22 cellular contexts compared by ENCODE assay signal in the genomic region with DNA sequence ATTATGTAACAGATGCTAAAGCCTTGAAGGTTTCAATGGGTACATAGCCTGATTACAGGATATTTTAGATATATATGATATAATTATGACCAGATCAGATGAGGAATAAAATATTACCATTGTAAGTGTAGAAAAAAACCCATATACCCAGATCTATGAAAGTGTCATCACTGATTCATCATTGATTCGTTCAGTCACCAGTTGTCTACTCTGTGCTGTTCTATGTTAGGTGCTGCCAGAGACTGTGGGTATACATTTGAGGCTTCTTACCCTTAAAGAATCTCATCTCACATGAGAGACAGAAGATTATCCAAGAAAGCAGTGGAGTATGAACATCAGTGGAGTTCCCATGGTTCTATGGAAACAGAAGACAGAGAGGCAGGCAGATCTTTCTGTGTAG.
A peak's percentile ranks its signal among the peaks of the same experiment; 100 is the strongest.
DNase-seq lines count a peak whose midpoint lies in the region; ATAC-seq and TF ChIP-seq lines count a peak whose summit lies in the region.
"Had no signal": no experiment of that assay in that cellular context is flagged by ENCODE, and none has a peak within 500 bp of the region (broad histone marks: within the 10 kb centered on the region; RNA-seq: fewer than 3 reads in every experiment).

No MANE protein-coding gene starts in this region.

- peaks cover 0 to 100% (median 81%) of the 10 kb centered on the region in 4 donors for H3K4me1 ChIP-seq in sigmoid colon
- H3K4me1 ChIP-seq in body of pancreas = peaks cover 8% of the 10 kb centered on the region

- no peak for ATAC-seq in activated CD8-positive, alpha-beta memory T cell treated with anti-CD3 and anti-CD28 coated beads, Interleukin-2, amount 10 ng/mL, durations not matched to agents 7 days and 5 days
- no peak for ATAC-seq in T-cell (replicated peaks in 1 of 4)
- no peak for ATAC-seq in body of pancreas
- ATAC-seq: A549, HepG2, left lung had no signal

- no peak for TF ChIP-seq EP300 in sigmoid colon (IDR thresholded peaks at IDR 0.05)

- H3K27me3 ChIP-seq in dorsolateral prefrontal cortex (no peaks in the 10 kb centered on the region), sigmoid colon (no peaks in the 10 kb centered on the region), body of pancreas (no peaks in the 10 kb centered on the region)
- H3K27me3 ChIP-seq: BLaER1 treated with 17β-estradiol and CSF1 and Interleukin-3, amounts not matched to agents 10 nM and 100 nM; left lung; right atrium auricular region had no signal

- H3K36me3 Mint-ChIP-seq in activated CD8-positive, alpha-beta memory T cell treated with anti-CD3 and anti-CD28 coated beads, Interleukin-2, amount 10 ng/mL, durations not matched to agents 7 days and 5 days = peaks cover 63% of the 10 kb centered on the region
- H3K36me3 Mint-ChIP-seq in T-cell = peaks cover 64% of the 10 kb centered on the region

- CTCF ChIA-PET in activated CD8-positive, alpha-beta memory T cell treated with anti-CD3 and anti-CD28 coated beads, Interleukin-2, amount 10 ng/mL, durations not matched to agents 7 days and 5 days (lab: Charles Lee) = no interaction called here
- CTCF ChIA-PET in T-cell (lab: Charles Lee) = no interaction called here

- TF ChIP-seq CTCF in dorsolateral prefrontal cortex (IDR thresholded peaks at IDR 0.05 in 54 of 56, conservative IDR thresholded peaks at IDR 0.05 in 2 of 56; ENCODE audit: low read depth in 1 of 56, partially characterized antibody in 56 of 56) = no peak
- TF ChIP-seq CTCF in sigmoid colon (IDR thresholded peaks at IDR 0.05) = no peak
- TF ChIP-seq CTCF in body of pancreas (IDR thresholded peaks at IDR 0.05) = no peak

- no peaks in the 10 kb centered on the region for H3K36me3 ChIP-seq in sigmoid colon
- H3K36me3 ChIP-seq in body of pancreas (replicated peaks in 1 of 2; ENCODE audit: insufficient read depth in 1 of 2, low read depth in 2 of 2) = no peaks in the 10 kb centered on the region
- H3K36me3 ChIP-seq: left lung, right atrium auricular region, thoracic aorta, WERI-Rb-1 had no signal

- no peak overlapping the region for H3K4me3 Mint-ChIP-seq in activated CD8-positive, alpha-beta memory T cell treated with anti-CD3 and anti-CD28 coated beads, Interleukin-2, amount 10 ng/mL, durations not matched to agents 7 days and 5 days
- peak overlapping the region in 1 of 3 donors; percentile 5 for H3K4me3 Mint-ChIP-seq in T-cell

- no peaks in the 10 kb centered on the region for H3K27me3 Mint-ChIP-seq in activated CD8-positive, alpha-beta memory T cell treated with anti-CD3 and anti-CD28 coated beads, Interleukin-2, amount 10 ng/mL, durations not matched to agents 7 days and 5 days
- H3K27me3 Mint-ChIP-seq in T-cell = no peaks in the 10 kb centered on the region

- intact Hi-C loops in dorsolateral prefrontal cortex (cut with DNase I) = no loop called here
- intact Hi-C loops in sigmoid colon (cut with DNase I) = no loop called here
- intact Hi-C loops in body of pancreas (cut with DNase I) = no loop called here

- no peak overlapping the region for H3K4me3 ChIP-seq in dorsolateral prefrontal cortex
- no peak overlapping the region for H3K4me3 ChIP-seq in sigmoid colon
- no peak overlapping the region for H3K4me3 ChIP-seq in body of pancreas
- H3K4me3 ChIP-seq: A549; BLaER1 treated with 17β-estradiol and CSF1 and Interleukin-3, amounts not matched to agents 10 nM and 100 nM; left lung; right atrium auricular region; thoracic aorta had no signal

- H3K4me1 Mint-ChIP-seq in activated CD8-positive, alpha-beta memory T cell treated with anti-CD3 and anti-CD28 coated beads, Interleukin-2, amount 10 ng/mL, durations not matched to agents 7 days and 5 days = peaks cover 63% of the 10 kb centered on the region
- peaks cover 76 to 83% (median 79%) of the 10 kb centered on the region in 3 donors for H3K4me1 Mint-ChIP-seq in T-cell

- TF ChIP-seq POLR2A in sigmoid colon (IDR thresholded peaks at IDR 0.05) = no peak
- TF ChIP-seq POLR2A in body of pancreas (IDR thresholded peaks at IDR 0.05) = no peak

- DNase-seq in activated CD8-positive, alpha-beta memory T cell treated with anti-CD3 and anti-CD28 coated beads, Interleukin-2, amount 10 ng/mL, durations not matched to agents 7 days and 5 days = no peak
- DNase-seq in activated CD8-positive, alpha-beta memory T cell treated with anti-CD3 and anti-CD28 coated beads for 24 hours = no peak
- DNase-seq in T-cell (no peak), dorsolateral prefrontal cortex (no peak), sigmoid colon (no peak), body of pancreas (no peak)
- DNase-seq in stimulated activated naive CD4-positive, alpha-beta T cell treated with Interleukin-2 at 50 U/mL for 16 hours (lab: John Stamatoyannopoulos, UW) = no peak
- no peak for DNase-seq in stimulated activated CD4-positive, alpha-beta T cell treated with anti-CD3 and anti-CD28 coated beads, Interleukin-4, amount 100 ng/mL, for 4 hours
- DNase-seq: DMS153; head of caudate nucleus; left lung; midbrain; NCI-H1105 treated with DMSO at 0.1 percent for 48 hours; NCI-H510A treated with DMSO at 0.1 percent for 48 hours; nucleus accumbens; stimulated activated CD8-positive, alpha-beta memory T cell treated with anti-CD3 and anti-CD28 coated beads, Interleukin-4, amount 100 ng/mL, for 48 hours; WERI-Rb-1 had no signal

- H3K9me3 ChIP-seq in sigmoid colon (no peaks in the 10 kb centered on the region), body of pancreas (no peaks in the 10 kb centered on the region)
- H3K9me3 ChIP-seq: A549, left lung, right atrium auricular region, thoracic aorta had no signal

- H3K27ac ChIP-seq in dorsolateral prefrontal cortex (peak overlapping the region in 42 of 59 donors; percentile 4 to 90 (median 82)), sigmoid colon (peak overlapping the region in 3 of 4 donors; percentile 19 to 45 (median 38)), body of pancreas (no peak overlapping the region)
- H3K27ac ChIP-seq: A549; BLaER1 treated with 17β-estradiol and CSF1 and Interleukin-3, amounts not matched to agents 10 nM and 100 nM; left lung; right atrium auricular region; WERI-Rb-1 had no signal

- no peaks in the 10 kb centered on the region for H3K9me3 Mint-ChIP-seq in activated CD8-positive, alpha-beta memory T cell treated with anti-CD3 and anti-CD28 coated beads, Interleukin-2, amount 10 ng/mL, durations not matched to agents 7 days and 5 days (ENCODE audit: low read depth)
- H3K9me3 Mint-ChIP-seq in T-cell = no peaks in the 10 kb centered on the region

- POLR2A ChIA-PET in T-cell (lab: Charles Lee) = no interaction called here

- H3K27ac Mint-ChIP-seq in activated CD8-positive, alpha-beta memory T cell treated with anti-CD3 and anti-CD28 coated beads, Interleukin-2, amount 10 ng/mL, durations not matched to agents 7 days and 5 days = peak overlapping the region; percentile 11
- H3K27ac Mint-ChIP-seq in T-cell = peak overlapping the region; percentile 62

- 93 to 94% methylated on average over 1 of the region's 1 CpG for WGBS in sigmoid colon, 2 donors
- WGBS in body of pancreas, 2 donors = 88 to 100% methylated on average over 1 of the region's 1 CpG

Comparison
In these comparisons a context has a peak if more than half of its experiments do, and no peak if none do; other contexts are left out.
1. H3K27ac ChIP-seq: peak in dorsolateral prefrontal cortex (42 of 59) and sigmoid colon (3 of 4); none in body of pancreas (0 of 4).